In the genomic region with DNA sequence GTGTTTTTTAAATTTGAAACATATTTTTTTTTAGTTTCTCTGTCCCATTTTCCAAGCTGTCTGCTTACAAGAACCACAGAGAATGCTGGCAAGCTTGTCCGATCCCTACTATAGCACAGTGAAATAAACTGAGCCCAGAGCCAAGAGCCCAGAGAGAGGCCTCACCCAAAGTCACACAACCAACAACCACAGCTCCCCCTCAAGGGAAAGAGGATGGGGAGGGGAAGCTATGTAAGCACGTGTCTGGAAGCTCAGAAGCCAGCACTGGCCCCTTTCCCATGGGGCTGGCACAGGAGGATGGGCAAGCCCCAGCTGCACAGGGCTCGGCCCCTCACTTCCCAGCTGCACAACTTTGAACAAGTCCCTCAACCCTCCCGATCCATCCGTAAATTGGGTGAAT, we compare ENCODE assay signal across 26 cellular contexts. TPM values are rescaled to one million over a fixed set of nuclear protein-coding genes. Genes with fewer than 3 reads are reported as not detected.
DNase-seq lines count a peak whose midpoint lies in the region; TF ChIP-seq lines count a peak whose summit lies in the region.
"Had no signal": no experiment of that assay in that cellular context is flagged by ENCODE, and none has a peak within 500 bp of the region (broad histone marks: within the 10 kb centered on the region; RNA-seq: fewer than 3 reads in every experiment).

No MANE protein-coding gene starts in this region.

- CTCF ChIA-PET in activated naive CD4-positive, alpha-beta T cell treated with anti-CD3 and anti-CD28 coated beads, Interleukin-2, amount 10 ng/mL, durations not matched to agents 7 days and 5 days (lab: Charles Lee): interaction anchor here (1.1 to 1.2 kb wide), 2 partner anchors 67 to 73 kb away, joined by 3 to 4 read pairs; no protein-coding TSS in a partner anchor

- no peaks in the 10 kb centered on the region for H3K9me3 Mint-ChIP-seq in activated naive CD4-positive, alpha-beta T cell treated with anti-CD3 and anti-CD28 coated beads, Interleukin-2, amount 10 ng/mL, durations not matched to agents 7 days and 5 days
- no peaks in the 10 kb centered on the region for H3K9me3 Mint-ChIP-seq in activated naive CD8-positive, alpha-beta T cell treated with anti-CD3 and anti-CD28 coated beads for 36 hours
- H3K9me3 Mint-ChIP-seq: activated T-cell treated with anti-CD3 and anti-CD28 coated beads, Interleukin-2, amount 50 U/mL, for 4 hours had no signal

- peaks cover 1% of the 10 kb centered on the region for H3K27me3 Mint-ChIP-seq in activated naive CD4-positive, alpha-beta T cell treated with anti-CD3 and anti-CD28 coated beads, Interleukin-2, amount 10 ng/mL, durations not matched to agents 7 days and 5 days
- H3K27me3 Mint-ChIP-seq in activated naive CD8-positive, alpha-beta T cell treated with anti-CD3 and anti-CD28 coated beads for 36 hours: no peaks in the 10 kb centered on the region

- H3K4me1 Mint-ChIP-seq in activated naive CD4-positive, alpha-beta T cell treated with anti-CD3 and anti-CD28 coated beads, Interleukin-2, amount 10 ng/mL, durations not matched to agents 7 days and 5 days: peaks cover 59% of the 10 kb centered on the region
- H3K4me1 Mint-ChIP-seq in activated naive CD8-positive, alpha-beta T cell treated with anti-CD3 and anti-CD28 coated beads for 36 hours: peaks cover 23% of the 10 kb centered on the region

- no peak overlapping the region for H3K4me3 Mint-ChIP-seq in activated naive CD4-positive, alpha-beta T cell treated with anti-CD3 and anti-CD28 coated beads, Interleukin-2, amount 10 ng/mL, durations not matched to agents 7 days and 5 days
- no peak overlapping the region for H3K4me3 Mint-ChIP-seq in activated naive CD8-positive, alpha-beta T cell treated with anti-CD3 and anti-CD28 coated beads for 36 hours
- H3K4me3 Mint-ChIP-seq: activated T-cell treated with anti-CD3 and anti-CD28 coated beads, Interleukin-2, amount 50 U/mL, for 4 hours had no signal

- TF ChIP-seq CTCF in NB4 (IDR thresholded peaks at IDR 0.05; ENCODE audit: low read depth, low read length): no peak
- TF ChIP-seq CTCF in osteoblast (IDR thresholded peaks at IDR 0.05; ENCODE audit: extremely low read depth, low read depth, low read length): no peak

- peaks cover 15% of the 10 kb centered on the region for H3K36me3 Mint-ChIP-seq in activated naive CD4-positive, alpha-beta T cell treated with anti-CD3 and anti-CD28 coated beads, Interleukin-2, amount 10 ng/mL, durations not matched to agents 7 days and 5 days
- H3K36me3 Mint-ChIP-seq in activated naive CD8-positive, alpha-beta T cell treated with anti-CD3 and anti-CD28 coated beads for 36 hours: peaks cover 15% of the 10 kb centered on the region

- H2AFZ ChIP-seq in osteoblast (ENCODE audit: low read length): no peak overlapping the region

- H3K79me2 ChIP-seq in osteoblast (ENCODE audit: insufficient read depth, low read length): peaks cover 22% of the 10 kb centered on the region

- no peaks in the 10 kb centered on the region for H3K9me3 ChIP-seq in osteoblast (ENCODE audit: low read depth, low read length)
- H3K9me3 ChIP-seq: esophagus muscularis mucosa, lower lobe of right lung, vagina had no signal

- H4K20me1 ChIP-seq in osteoblast (ENCODE audit: insufficient read depth, low read length): peaks cover 9% of the 10 kb centered on the region

- no peaks in the 10 kb centered on the region for H3K27me3 ChIP-seq in osteoblast (ENCODE audit: insufficient read depth, low read length)
- H3K27me3 ChIP-seq: brain microvascular endothelial cell, vagina had no signal

- no peaks in the 10 kb centered on the region for H3K36me3 ChIP-seq in osteoblast (ENCODE audit: insufficient read depth, low read length)
- H3K36me3 ChIP-seq: brain microvascular endothelial cell, esophagus muscularis mucosa, vagina had no signal

- H3K27ac ChIP-seq in osteoblast (ENCODE audit: low read depth, low read length): no peak overlapping the region
- H3K27ac ChIP-seq: brain microvascular endothelial cell, esophagus muscularis mucosa, lower lobe of right lung, vagina had no signal

- no peak overlapping the region for H3K4me3 ChIP-seq in NB4 (ENCODE audit: low read depth, low read length)
- no peak overlapping the region for H3K4me3 ChIP-seq in osteoblast (ENCODE audit: insufficient read depth, low read length)
- H3K4me3 ChIP-seq: esophagus muscularis mucosa, lower lobe of right lung, skin epidermis, vagina had no signal

- H3K4me1 ChIP-seq in osteoblast (ENCODE audit: insufficient read depth, low read length): peaks cover 11% of the 10 kb centered on the region

- peak overlapping the region; percentile 99 for H3K27ac Mint-ChIP-seq in activated naive CD4-positive, alpha-beta T cell treated with anti-CD3 and anti-CD28 coated beads, Interleukin-2, amount 10 ng/mL, durations not matched to agents 7 days and 5 days
- peak overlapping the region; percentile 2 for H3K27ac Mint-ChIP-seq in activated naive CD8-positive, alpha-beta T cell treated with anti-CD3 and anti-CD28 coated beads for 36 hours

- DNase-seq in activated naive CD4-positive, alpha-beta T cell treated with anti-CD3 and anti-CD28 coated beads, Interleukin-2, amount 10 ng/mL, durations not matched to agents 7 days and 5 days: no peak
- no peak for DNase-seq in activated naive CD4-positive, alpha-beta T cell (lab: John Stamatoyannopoulos, UW)
- DNase-seq in NB4 (ENCODE audit: low read depth) (peak; percentile 57), osteoblast (ENCODE audit: insufficient read length, low spot score, missing footprints) (peak; percentile 58), putamen (ENCODE audit: low spot score) (no peak), SIG-M5 treated with dmso at 0.1 percent for 504 hours (lab: John Stamatoyannopoulos, UW; ENCODE audit: unreplicated experiment) (no peak), dedifferentiated amniotic fluid mesenchymal stem cell (ENCODE audit: extremely low spot score) (no peak)
- no peak for DNase-seq in activated naive CD8-positive, alpha-beta T cell treated with anti-CD3 and anti-CD28 coated beads for 36 hours
- DNase-seq: activated CD4-positive, alpha-beta T cell treated with anti-CD3 and anti-CD28 coated beads, Interleukin-2, amount 50 U/mL, for 1 hour; activated T-cell treated with anti-CD3 and anti-CD28 coated beads, Interleukin-2, amount 50 U/mL, for 4 hours; brain microvascular endothelial cell; DMS79; islet precursor cell; lower lobe of right lung; NCI-H1092 treated with DMSO at 0.1 percent for 48 hours; NCI-H2029; NCI-H226; NCI-H774; OCI-M1; stimulated activated CD4-positive, alpha-beta T cell treated with anti-CD3 and anti-CD28 coated beads, Interleukin-1b, Interleukin-23, amount 100 ng/mL, for 48 hours had no signal

- H3K4me2 ChIP-seq in osteoblast (ENCODE audit: insufficient read depth, low read length): no peak overlapping the region

- no peak for TF ChIP-seq POLR2A in NB4 (IDR thresholded peaks at IDR 0.05; ENCODE audit: extremely low read depth, insufficient read length)

RNA-seq across cellular contexts. Expression of a gene that starts 3.2 kb away (rescaled TPM):
- 10 to 100 TPM; 59.6 to 62.6 TPM for total RNA-seq in activated naive CD8-positive, alpha-beta T cell treated with anti-CD3 and anti-CD28 coated beads for 36 hours
- 22.4 and 25.3 TPM in 2 replicates for total RNA-seq in osteoblast

RNA-seq across cellular contexts. Expression of a gene that starts 13.0 kb away (rescaled TPM):
- total RNA-seq in activated naive CD8-positive, alpha-beta T cell treated with anti-CD3 and anti-CD28 coated beads for 36 hours: not detected
- not detected in 2 replicates for total RNA-seq in osteoblast
- total RNA-seq: activated T-cell treated with anti-CD3 and anti-CD28 coated beads, Interleukin-2, amount 50 U/mL, for 4 hours; esophagus muscularis mucosa; lower lobe of right lung; pulmonary artery endothelial cell; Right ventricle myocardium superior; temporal lobe; vagina had no signal

RNA-seq across cellular contexts. Expression of a gene that starts 39.1 kb away (rescaled TPM):
- 100 to 1,000 TPM; 108 to 109 TPM for total RNA-seq in activated naive CD8-positive, alpha-beta T cell treated with anti-CD3 and anti-CD28 coated beads for 36 hours
- 170 and 190 TPM in 2 replicates for total RNA-seq in osteoblast

RNA-seq across cellular contexts. Expression of a gene that starts 39.4 kb away (rescaled TPM):
- total RNA-seq in activated naive CD8-positive, alpha-beta T cell treated with anti-CD3 and anti-CD28 coated beads for 36 hours: 10 to 100 TPM; 16.8 to 16.9 TPM
- 30.9 and 32.9 TPM in 2 replicates for total RNA-seq in osteoblast

RNA-seq across cellular contexts. Expression of a gene that starts 43.7 kb away (rescaled TPM):
- 10 to 100 TPM; 56.8 to 63.7 TPM for total RNA-seq in activated naive CD8-positive, alpha-beta T cell treated with anti-CD3 and anti-CD28 coated beads for 36 hours
- 28.6 and 31.2 TPM in 2 replicates for total RNA-seq in osteoblast

Comparison
In these comparisons a context has a peak if more than half of its experiments do, and no peak if none do; other contexts are left out.
1. DNase-seq: peak in NB4 (single experiment) and osteoblast (single experiment); none in activated naive CD4-positive, alpha-beta T cell treated with anti-CD3 and anti-CD28 coated beads, Interleukin-2, amount 10 ng/mL, durations not matched to agents 7 days and 5 days (single experiment), activated naive CD4-positive, alpha-beta T cell (0 of 4), activated naive CD8-positive, alpha-beta T cell treated with anti-CD3 and anti-CD28 coated beads for 36 hours (single experiment), putamen (single experiment), SIG-M5 treated with dmso at 0.1 percent for 504 hours (single experiment) and dedifferentiated amniotic fluid mesenchymal stem cell (single experiment).